15 cellular contexts compared by ENCODE assay signal in genomic region chr5:178291969-178292825, GRCh38.
"Had no signal": no experiment of that assay in that cellular context is flagged by ENCODE, and none has a peak within 500 bp of the region (broad histone marks: within the 10 kb centered on the region; RNA-seq: fewer than 3 reads in every experiment).

No MANE protein-coding gene starts in this region.

- H3K9me3 Mint-ChIP-seq: nephron progenitor cell had no signal

- H3K4me3 ChIP-seq: breast epithelium, esophagus squamous epithelium, pancreas, uterus had no signal

- DNase-seq: activated CD4-positive, alpha-beta T cell treated with anti-CD3 and anti-CD28 coated beads, Interleukin-2, amount 50 U/mL, for 4 hours; activated T-cell treated with anti-CD3 and anti-CD28 coated beads, Interleukin-2, amount 50 U/mL, for 48 hours; anterior cingulate cortex; esophagus squamous epithelium; foreskin fibroblast; immature natural killer cell; mesendoderm; nephron progenitor cell; stimulated activated CD4-positive, alpha-beta T cell treated with anti-CD3 and anti-CD28 coated beads, Interleukin-2, amount 100 ng/mL, for 24 hours; stimulated activated naive CD8-positive, alpha-beta T cell treated with anti-CD3 and anti-CD28 coated beads, Interleukin-15, Interleukin-2, amounts not matched to agents 100 U/mL and 50 U/mL, for 24 hours; uterus had no signal

- H3K4me1 ChIP-seq: pancreas, uterus had no signal

- H3K27me3 ChIP-seq: pancreas, uterus had no signal

- ATAC-seq: activated CD4-positive, CD25-positive, alpha-beta regulatory T cell treated with anti-CD3 and anti-CD28 coated beads, Interleukin-2, amount 50 U/mL, for 24 hours; pancreas; stimulated activated naive CD8-positive, alpha-beta T cell treated with anti-CD3 and anti-CD28 coated beads, Interleukin-15, Interleukin-2, amounts not matched to agents 100 U/mL and 50 U/mL, for 24 hours had no signal

- H3K27ac ChIP-seq: breast epithelium, esophagus squamous epithelium, pancreas, uterus had no signal

- H3K9me3 ChIP-seq: breast epithelium, esophagus squamous epithelium, pancreas, uterus had no signal

- H3K36me3 ChIP-seq: breast epithelium, esophagus squamous epithelium, pancreas, uterus had no signal

- H3K4me1 Mint-ChIP-seq: activated naive CD8-positive, alpha-beta T cell treated with anti-CD3 and anti-CD28 coated beads, Interleukin-2, amount 10 ng/mL, durations not matched to agents 7 days and 5 days; immature natural killer cell had no signal

- H3K27ac Mint-ChIP-seq: activated naive CD8-positive, alpha-beta T cell treated with anti-CD3 and anti-CD28 coated beads, Interleukin-2, amount 10 ng/mL, durations not matched to agents 7 days and 5 days; immature natural killer cell; nephron progenitor cell had no signal

- H3K36me3 Mint-ChIP-seq: activated naive CD8-positive, alpha-beta T cell treated with anti-CD3 and anti-CD28 coated beads, Interleukin-2, amount 10 ng/mL, durations not matched to agents 7 days and 5 days; immature natural killer cell had no signal

- H3K4me3 Mint-ChIP-seq: activated naive CD8-positive, alpha-beta T cell treated with anti-CD3 and anti-CD28 coated beads, Interleukin-2, amount 10 ng/mL, durations not matched to agents 7 days and 5 days; immature natural killer cell; nephron progenitor cell had no signal
